7 cellular contexts compared by ENCODE assay signal in the genomic region with DNA sequence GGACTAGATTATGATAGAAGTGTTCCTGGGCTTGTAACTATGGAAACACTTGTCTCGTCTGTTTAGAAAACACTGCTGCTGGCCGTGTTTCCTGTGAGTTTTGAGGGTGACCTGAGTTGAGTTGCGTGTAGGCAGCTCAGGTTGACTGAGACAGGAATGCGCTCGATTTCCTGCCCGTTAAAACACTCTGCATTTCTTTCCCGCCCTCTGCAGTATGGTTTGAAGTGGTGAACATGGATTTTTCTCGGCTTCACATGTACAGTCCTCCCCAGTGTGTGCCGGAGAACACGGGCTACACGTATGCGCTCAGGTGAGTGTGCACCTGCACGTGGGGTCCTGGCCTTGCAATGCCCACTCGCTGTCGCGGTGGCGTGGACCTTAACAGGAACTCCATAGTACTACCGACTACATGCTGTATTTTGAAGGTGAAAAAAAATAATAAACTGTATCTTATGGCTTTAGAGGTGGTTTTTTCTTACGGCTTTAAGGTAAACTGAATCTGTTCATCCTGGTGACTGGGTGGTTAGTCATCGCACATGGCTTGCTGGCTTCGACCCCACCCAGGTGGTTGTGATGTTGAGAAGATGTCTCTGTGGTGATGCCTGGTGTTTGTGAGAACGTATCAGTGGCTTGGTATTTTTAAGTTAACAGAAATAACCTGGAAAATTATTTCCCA. TPM values are rescaled to one million over a fixed set of nuclear protein-coding genes. Genes with fewer than 3 reads are reported as not detected.
A peak's percentile ranks its signal among the peaks of the same experiment; 100 is the strongest.
DNase-seq lines count a peak whose midpoint lies in the region; ATAC-seq and TF ChIP-seq lines count a peak whose summit lies in the region.

A gene with protein sequence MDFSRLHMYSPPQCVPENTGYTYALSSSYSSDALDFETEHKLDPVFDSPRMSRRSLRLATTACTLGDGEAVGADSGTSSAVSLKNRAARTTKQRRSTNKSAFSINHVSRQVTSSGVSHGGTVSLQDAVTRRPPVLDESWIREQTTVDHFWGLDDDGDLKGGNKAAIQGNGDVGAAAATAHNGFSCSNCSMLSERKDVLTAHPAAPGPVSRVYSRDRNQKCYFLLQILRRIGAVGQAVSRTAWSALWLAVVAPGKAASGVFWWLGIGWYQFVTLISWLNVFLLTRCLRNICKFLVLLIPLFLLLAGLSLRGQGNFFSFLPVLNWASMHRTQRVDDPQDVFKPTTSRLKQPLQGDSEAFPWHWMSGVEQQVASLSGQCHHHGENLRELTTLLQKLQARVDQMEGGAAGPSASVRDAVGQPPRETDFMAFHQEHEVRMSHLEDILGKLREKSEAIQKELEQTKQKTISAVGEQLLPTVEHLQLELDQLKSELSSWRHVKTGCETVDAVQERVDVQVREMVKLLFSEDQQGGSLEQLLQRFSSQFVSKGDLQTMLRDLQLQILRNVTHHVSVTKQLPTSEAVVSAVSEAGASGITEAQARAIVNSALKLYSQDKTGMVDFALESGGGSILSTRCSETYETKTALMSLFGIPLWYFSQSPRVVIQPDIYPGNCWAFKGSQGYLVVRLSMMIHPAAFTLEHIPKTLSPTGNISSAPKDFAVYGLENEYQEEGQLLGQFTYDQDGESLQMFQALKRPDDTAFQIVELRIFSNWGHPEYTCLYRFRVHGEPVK (plus strand): TSS at position 185 of the 676 bp plus-strand sequence. CDS start 49 bp downstream, at position 234.

- peak within 1 kb of the TSS; percentile 65 to 71 for H3K4me3 Mint-ChIP-seq in stimulated activated naive B cell treated with anti-CD40 and anti-IgM and Interleukin-4, amounts not matched to agents 10 μg/mL and 1 μg/mL and 100 μg/mL, for 72 hours

- peak within 1 kb of the TSS in 57 of 59 donors; percentile 5 to 91 (median 72) for H3K27ac ChIP-seq in dorsolateral prefrontal cortex

- ATAC-seq in GM19351 (IDR thresholded peaks at IDR 0.05; ENCODE audit: unreplicated experiment) (peak; percentile 42), HG03460 (IDR thresholded peaks at IDR 0.05; ENCODE audit: unreplicated experiment) (peak; percentile 45)
- peak; percentile 83 to 85 for ATAC-seq in stimulated activated naive B cell treated with anti-CD40 and anti-IgM and Interleukin-4, amounts not matched to agents 10 μg/mL and 1 μg/mL and 100 μg/mL, for 72 hours (replicated peaks)

- H3K9me3 ChIP-seq in mononuclear cell (ENCODE audit: low read depth, low read length), result no peaks in the 10 kb centered on the region

- H3K4me1 ChIP-seq in mononuclear cell (ENCODE audit: insufficient read depth, low read length), result peaks cover 26% of the 10 kb centered on the region

- peaks cover 25 to 36% of the 10 kb centered on the region in 2 donors for H3K36me3 Mint-ChIP-seq in stimulated activated naive B cell treated with anti-CD40 and anti-IgM and Interleukin-4, amounts not matched to agents 10 μg/mL and 1 μg/mL and 100 μg/mL, for 72 hours

- intact Hi-C loops in dorsolateral prefrontal cortex (cut with DNase I), result no loop called here

- peaks cover 44 to 55% of the 10 kb centered on the region in 2 donors for H3K4me1 Mint-ChIP-seq in stimulated activated naive B cell treated with anti-CD40 and anti-IgM and Interleukin-4, amounts not matched to agents 10 μg/mL and 1 μg/mL and 100 μg/mL, for 72 hours

- no peak for TF ChIP-seq CTCF in dorsolateral prefrontal cortex (IDR thresholded peaks at IDR 0.05 in 54 of 56, conservative IDR thresholded peaks at IDR 0.05 in 2 of 56; ENCODE audit: low read depth in 1 of 56, partially characterized antibody in 56 of 56)

- H3K4me3 ChIP-seq in dorsolateral prefrontal cortex (peak within 1 kb of the TSS in 31 of 59 donors; percentile 1 to 49 (median 13)), mononuclear cell (ENCODE audit: low read length) (no peak within 1 kb of the TSS)

- peaks cover 0 to 5% of the 10 kb centered on the region in 2 donors for H3K9me3 Mint-ChIP-seq in stimulated activated naive B cell treated with anti-CD40 and anti-IgM and Interleukin-4, amounts not matched to agents 10 μg/mL and 1 μg/mL and 100 μg/mL, for 72 hours

- H3K27me3 ChIP-seq in dorsolateral prefrontal cortex, result no peaks in the 10 kb centered on the region
- no peaks in the 10 kb centered on the region for H3K27me3 ChIP-seq in mononuclear cell (ENCODE audit: insufficient read depth, low read length)

- H3K27ac Mint-ChIP-seq in stimulated activated naive B cell treated with anti-CD40 and anti-IgM and Interleukin-4, amounts not matched to agents 10 μg/mL and 1 μg/mL and 100 μg/mL, for 72 hours, result peak within 1 kb of the TSS; percentile 97

- DNase-seq in activated CD4-positive, alpha-beta T cell treated with anti-CD3 and anti-CD28 coated beads, Interleukin-2, amount 50 U/mL, for 1 hour, result peak; percentile 65
- DNase-seq in dorsolateral prefrontal cortex, result peak in 3 of 10 donors; percentile 21 to 49 (median 33)
- no peak for DNase-seq in stimulated activated naive B cell treated with anti-CD40 and anti-IgM and Interleukin-4, amounts not matched to agents 10 μg/mL and 1 μg/mL and 100 μg/mL, for 72 hours
- DNase-seq in epidermal melanocyte (ENCODE audit: insufficient read length, low spot score), result no peak

- H3K27me3 Mint-ChIP-seq in stimulated activated naive B cell treated with anti-CD40 and anti-IgM and Interleukin-4, amounts not matched to agents 10 μg/mL and 1 μg/mL and 100 μg/mL, for 72 hours, result no peaks in the 10 kb centered on the region

RNA-seq across cellular contexts. Expression of the gene that starts here (rescaled TPM):
- total RNA-seq in dorsolateral prefrontal cortex (100 to 1,000 TPM; 114 to 221 (median 159) TPM), mononuclear cell (86.3 TPM)
